ENCODE assay signal across 8 cellular contexts in genomic region chr16:19523559-19524355, GRCh38. TPM values are rescaled to one million over a fixed set of nuclear protein-coding genes. Genes with fewer than 3 reads are reported as not detected.
DNase-seq lines count a peak whose midpoint lies in the region; ATAC-seq and TF ChIP-seq lines count a peak whose summit lies in the region.

Gene CCP110, plus strand, starts transcription at chr16:19523942. Its CDS starts 3,940 bp downstream, at chr16:19527882.

- peak; percentile 83 to 86 for ATAC-seq in naive B cell (ENCODE audit: low read depth in 2 of 2)
- peak; percentile 92 for ATAC-seq in stimulated activated effector memory CD8-positive, alpha-beta T cell treated with anti-CD3 and anti-CD28 coated beads, Interleukin-12 subunit alpha, Interleukin-12 subunit beta, amount 100 ng/mL, for 72 hours

- H3K9me3 Mint-ChIP-seq in naive B cell: no peaks in the 10 kb centered on the region
- H3K9me3 Mint-ChIP-seq in stimulated activated effector memory CD8-positive, alpha-beta T cell treated with anti-CD3 and anti-CD28 coated beads, Interleukin-12 subunit alpha, Interleukin-12 subunit beta, amount 100 ng/mL, for 72 hours: no peaks in the 10 kb centered on the region

- peaks cover 2 to 7% of the 10 kb centered on the region in 2 donors for H3K36me3 Mint-ChIP-seq in naive B cell
- H3K36me3 Mint-ChIP-seq in stimulated activated effector memory CD8-positive, alpha-beta T cell treated with anti-CD3 and anti-CD28 coated beads, Interleukin-12 subunit alpha, Interleukin-12 subunit beta, amount 100 ng/mL, for 72 hours: peaks cover 39% of the 10 kb centered on the region

- H3K4me2 ChIP-seq in DOHH2 (ENCODE audit: low read length): peak within 1 kb of the TSS; percentile 94
- H3K4me2 ChIP-seq in fibroblast of lung (ENCODE audit: extremely low read depth, insufficient read depth, low read length): peak within 1 kb of the TSS; percentile 98

- peak within 1 kb of the TSS; percentile 97 for H3K4me3 ChIP-seq in DOHH2 (ENCODE audit: low read length)
- H3K4me3 ChIP-seq in LNCaP clone FGC (ENCODE audit: low read depth, low read length): peak within 1 kb of the TSS; percentile 96
- H3K4me3 ChIP-seq in fibroblast of lung (replicated peaks in 1 of 4; ENCODE audit: control extremely low read depth in 1 of 4, insufficient read depth in 1 of 4, low read depth in 3 of 4, low read length in 4 of 4): peak within 1 kb of the TSS; percentile 86 to 98 (median 93)

- no peaks in the 10 kb centered on the region for H3K9me2 ChIP-seq in DOHH2 (replicated peaks; ENCODE audit: control insufficient read depth, low read length)

- H3K36me3 ChIP-seq in DOHH2 (ENCODE audit: control insufficient read depth, low read length): peaks cover 40% of the 10 kb centered on the region
- peaks cover 3% of the 10 kb centered on the region for H3K36me3 ChIP-seq in fibroblast of lung (ENCODE audit: control insufficient read depth, insufficient read depth, low read length)

- peak; percentile 72 for DNase-seq in GOT3 (lab: John Stamatoyannopoulos, UW)
- peak; percentile 92 for DNase-seq in LNCaP clone FGC (ENCODE audit: low read depth)
- peak; percentile 94 for DNase-seq in RWPE1 (ENCODE audit: low spot score)
- peak; percentile 89 to 90 for DNase-seq in activated T-helper 1 cell treated with anti-CD3 and anti-CD28 coated beads, Interleukin-2, amount 50 U/mL, for 16 hours (ENCODE audit: low read depth in 1 of 2, low spot score in 1 of 2)
- DNase-seq in fibroblast of lung (ENCODE audit: low read depth in 2 of 2): peak; percentile 96
- DNase-seq in naive B cell: peak; percentile 93
- DNase-seq in stimulated activated effector memory CD8-positive, alpha-beta T cell treated with anti-CD3 and anti-CD28 coated beads, Interleukin-12 subunit alpha, Interleukin-12 subunit beta, amount 100 ng/mL, for 72 hours (ENCODE audit: low spot score in 2 of 2): peak; percentile 84 to 94

- H3K27ac ChIP-seq in DOHH2 (ENCODE audit: low read depth, low read length): peak within 1 kb of the TSS; percentile 46
- H3K27ac ChIP-seq in RWPE1: peak within 1 kb of the TSS; percentile 79
- H3K27ac ChIP-seq in fibroblast of lung (ENCODE audit: insufficient read depth, low read length): peak within 1 kb of the TSS; percentile 79

- H3F3A ChIP-seq in DOHH2 (ENCODE audit: control insufficient read depth, insufficient read depth): peaks cover 7% of the 10 kb centered on the region

- peak within 1 kb of the TSS; percentile 88 to 98 (median 96) for H3K27ac Mint-ChIP-seq in naive B cell
- H3K27ac Mint-ChIP-seq in stimulated activated effector memory CD8-positive, alpha-beta T cell treated with anti-CD3 and anti-CD28 coated beads, Interleukin-12 subunit alpha, Interleukin-12 subunit beta, amount 100 ng/mL, for 72 hours: peak within 1 kb of the TSS; percentile 95

- H4K20me1 ChIP-seq in DOHH2 (ENCODE audit: control insufficient read depth, insufficient read depth, low read depth, low read length) (no peaks in the 10 kb centered on the region; the same call in 1 of the 2 replicates), fibroblast of lung (ENCODE audit: control insufficient read depth, extremely low read depth, insufficient read depth, low read length) (no peaks in the 10 kb centered on the region)

- peaks cover 28 to 52% (median 50%) of the 10 kb centered on the region in 3 donors for H3K4me1 Mint-ChIP-seq in naive B cell
- H3K4me1 Mint-ChIP-seq in stimulated activated effector memory CD8-positive, alpha-beta T cell treated with anti-CD3 and anti-CD28 coated beads, Interleukin-12 subunit alpha, Interleukin-12 subunit beta, amount 100 ng/mL, for 72 hours: peaks cover 43% of the 10 kb centered on the region

- H3K27me3 ChIP-seq in DOHH2 (ENCODE audit: control insufficient read depth, low read length) (no peaks in the 10 kb centered on the region), fibroblast of lung (ENCODE audit: control insufficient read depth, insufficient read depth, low read length) (no peaks in the 10 kb centered on the region)

- peak within 1 kb of the TSS; percentile 90 to 100 (median 96) for H3K4me3 Mint-ChIP-seq in naive B cell
- H3K4me3 Mint-ChIP-seq in stimulated activated effector memory CD8-positive, alpha-beta T cell treated with anti-CD3 and anti-CD28 coated beads, Interleukin-12 subunit alpha, Interleukin-12 subunit beta, amount 100 ng/mL, for 72 hours: peak within 1 kb of the TSS; percentile 97

- H3K9me3 ChIP-seq in DOHH2 (ENCODE audit: control insufficient read depth, insufficient read depth, low read length) (no peaks in the 10 kb centered on the region), fibroblast of lung (ENCODE audit: control insufficient read depth, insufficient read depth, low read depth, low read length) (no peaks in the 10 kb centered on the region)

- H3K27me3 Mint-ChIP-seq in naive B cell: no peaks in the 10 kb centered on the region

- H3K4me1 ChIP-seq in DOHH2 (ENCODE audit: control insufficient read depth, low read length) (peaks cover 55% of the 10 kb centered on the region), fibroblast of lung (ENCODE audit: control insufficient read depth, extremely low read depth, insufficient read depth, low read length) (peaks cover 4% of the 10 kb centered on the region)

- TF ChIP-seq CTCF in DOHH2 (IDR thresholded peaks at IDR 0.05; ENCODE audit: low read depth, low read length, poor library complexity, severe bottlenecking): no peak
- TF ChIP-seq CTCF in LNCaP clone FGC (IDR thresholded peaks at IDR 0.05; ENCODE audit: control insufficient read depth, extremely low read depth, insufficient read depth): no peak
- no peak for TF ChIP-seq CTCF in RWPE1 (conservative IDR thresholded peaks at IDR 0.05; ENCODE audit: low read depth)
- no peak for TF ChIP-seq CTCF in fibroblast of lung (conservative IDR thresholded peaks at IDR 0.05 in 1 of 2, IDR thresholded peaks at IDR 0.05 in 1 of 2; ENCODE audit: low read depth in 1 of 2, low read length in 2 of 2)

- H3K79me2 ChIP-seq in DOHH2 (ENCODE audit: control insufficient read depth, low read length) (peaks cover 74% of the 10 kb centered on the region), fibroblast of lung (ENCODE audit: control insufficient read depth, insufficient read depth, low read length) (peaks cover 34% of the 10 kb centered on the region)

- POLR2A ChIA-PET in RWPE1 (lab: Yijun Ruan, JAX; ENCODE audit: low non-redundant PET): no interaction called here

- CTCF ChIA-PET in RWPE1 (lab: Yijun Ruan, JAX): interaction anchor here (0.6 to 0.7 kb wide), 2 partner anchors 165 to 436 kb away, joined by 3 to 4 read pairs; no protein-coding TSS in a partner anchor

- peak within 1 kb of the TSS; percentile 97 for H2AFZ ChIP-seq in fibroblast of lung (ENCODE audit: low read length)

- peak within 1 kb of the TSS; percentile 84 for H3K9ac ChIP-seq in fibroblast of lung (ENCODE audit: insufficient read depth, low read length)

RNA-seq across cellular contexts. Expression of gene CCP110, which starts in this region (rescaled TPM):
- total RNA-seq in fibroblast of lung: 14.0 and 14.1 TPM in 2 replicates
- polyA plus RNA-seq in fibroblast of lung: 8.8 and 9.4 TPM in 2 replicates
- 5.6 and 6.2 TPM in 2 replicates for polyA plus RNA-seq in fibroblast of lung (2012)
- polyA minus RNA-seq in fibroblast of lung (ENCODE audit: low replicate concordance): 0.94 and 5.3 TPM in 2 replicates
- 10 to 100 TPM in 2 of 6 donors, 1 to 10 TPM in 4; 5.1 to 12.6 (median 9.6) TPM for polyA plus RNA-seq in naive B cell (ENCODE audit: low read depth in 6 of 6)

Comparison
In these comparisons a context has a peak if more than half of its experiments do, and no peak if none do; other contexts are left out.
1. Peak in every context shown above with its lines: DNase-seq, ATAC-seq, H3K4me3 ChIP-seq and H3K27ac ChIP-seq.